ENCODE assay signal across 1 cellular context in the genomic region with DNA sequence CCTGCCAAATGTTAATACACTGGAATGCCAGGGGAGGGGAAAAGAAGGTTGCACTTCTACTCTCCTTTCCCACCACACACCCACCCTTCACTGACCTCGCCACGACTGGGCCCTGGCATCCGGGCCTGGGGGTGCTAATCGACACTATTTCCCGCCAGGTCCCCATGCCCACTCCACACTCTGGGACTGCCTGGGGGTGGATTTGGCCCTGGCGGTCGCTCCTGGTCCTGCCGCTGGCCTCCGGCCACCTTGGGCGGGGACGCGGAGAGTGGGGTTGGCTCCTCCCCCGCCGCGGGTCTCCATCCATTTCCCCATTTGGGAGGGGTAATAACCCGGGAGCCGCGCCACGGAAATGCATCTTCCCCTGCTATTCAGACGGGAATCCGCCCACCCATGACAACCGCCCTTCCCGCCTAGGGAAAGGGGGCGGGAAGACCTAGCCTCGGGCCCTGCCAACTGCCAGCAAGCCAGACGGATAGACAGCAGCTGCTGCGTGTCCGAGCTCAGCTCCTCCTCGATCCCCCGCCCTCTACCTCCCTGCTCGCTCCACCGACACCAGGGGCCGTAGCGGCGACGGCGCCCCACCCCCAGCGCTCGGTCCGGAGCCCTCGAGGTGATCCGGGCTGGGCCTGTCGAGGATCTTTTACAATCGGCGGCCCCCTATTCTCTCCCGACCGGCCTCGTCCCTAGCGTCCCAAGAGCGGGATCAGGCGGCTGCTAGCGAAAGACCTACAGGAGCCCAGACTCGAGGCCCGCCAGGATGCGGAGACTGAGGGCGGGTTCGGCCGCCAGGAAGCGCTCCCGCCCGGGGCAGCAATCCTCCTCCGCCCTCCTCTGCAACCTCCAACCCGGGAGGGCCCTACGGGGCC.
TF ChIP-seq lines count a peak whose summit lies in the region.

No MANE protein-coding gene starts in this region.

TF ChIP-seq in SK-N-SH, 30 proteins besides CTCF, POLR2A, EP300 and RAD21 (continued from another document):
- TF ChIP-seq, protein P1, sequence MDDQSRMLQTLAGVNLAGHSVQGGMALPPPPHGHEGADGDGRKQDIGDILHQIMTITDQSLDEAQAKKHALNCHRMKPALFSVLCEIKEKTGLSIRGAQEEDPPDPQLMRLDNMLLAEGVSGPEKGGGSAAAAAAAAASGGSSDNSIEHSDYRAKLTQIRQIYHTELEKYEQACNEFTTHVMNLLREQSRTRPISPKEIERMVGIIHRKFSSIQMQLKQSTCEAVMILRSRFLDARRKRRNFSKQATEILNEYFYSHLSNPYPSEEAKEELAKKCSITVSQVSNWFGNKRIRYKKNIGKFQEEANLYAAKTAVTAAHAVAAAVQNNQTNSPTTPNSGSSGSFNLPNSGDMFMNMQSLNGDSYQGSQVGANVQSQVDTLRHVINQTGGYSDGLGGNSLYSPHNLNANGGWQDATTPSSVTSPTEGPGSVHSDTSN (IDR thresholded peaks at IDR 0.05), result peak; percentile 91
- TF ChIP-seq SMC3 (IDR thresholded peaks at IDR 0.05; ENCODE audit: low read depth, low read length) (no peak), YY1 (IDR thresholded peaks at IDR 0.05; ENCODE audit: low read depth) (no peak), NFIC (IDR thresholded peaks at IDR 0.05; ENCODE audit: borderline replicate concordance) (0 out of 2 replicates have a peak, but pooled peaks have one; percentile 15), GABPA (IDR thresholded peaks at IDR 0.05; ENCODE audit: low read depth) (no peak), GATA2 (CRISPR knock-in tag; IDR thresholded peaks at IDR 0.05) (no peak), SIN3A (IDR thresholded peaks at IDR 0.05; ENCODE audit: borderline replicate concordance, low read depth, low read length) (no peak), CHD2 (IDR thresholded peaks at IDR 0.05; ENCODE audit: low read length, partially characterized antibody) (peak; percentile 21)
- TF ChIP-seq, protein P2, sequence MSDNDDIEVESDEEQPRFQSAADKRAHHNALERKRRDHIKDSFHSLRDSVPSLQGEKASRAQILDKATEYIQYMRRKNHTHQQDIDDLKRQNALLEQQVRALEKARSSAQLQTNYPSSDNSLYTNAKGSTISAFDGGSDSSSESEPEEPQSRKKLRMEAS (IDR thresholded peaks at IDR 0.05; ENCODE audit: low read depth), result peak; percentile 14; the same call in 1 of the 2 replicates
